8 cellular contexts compared by ENCODE assay signal in the genomic region with DNA sequence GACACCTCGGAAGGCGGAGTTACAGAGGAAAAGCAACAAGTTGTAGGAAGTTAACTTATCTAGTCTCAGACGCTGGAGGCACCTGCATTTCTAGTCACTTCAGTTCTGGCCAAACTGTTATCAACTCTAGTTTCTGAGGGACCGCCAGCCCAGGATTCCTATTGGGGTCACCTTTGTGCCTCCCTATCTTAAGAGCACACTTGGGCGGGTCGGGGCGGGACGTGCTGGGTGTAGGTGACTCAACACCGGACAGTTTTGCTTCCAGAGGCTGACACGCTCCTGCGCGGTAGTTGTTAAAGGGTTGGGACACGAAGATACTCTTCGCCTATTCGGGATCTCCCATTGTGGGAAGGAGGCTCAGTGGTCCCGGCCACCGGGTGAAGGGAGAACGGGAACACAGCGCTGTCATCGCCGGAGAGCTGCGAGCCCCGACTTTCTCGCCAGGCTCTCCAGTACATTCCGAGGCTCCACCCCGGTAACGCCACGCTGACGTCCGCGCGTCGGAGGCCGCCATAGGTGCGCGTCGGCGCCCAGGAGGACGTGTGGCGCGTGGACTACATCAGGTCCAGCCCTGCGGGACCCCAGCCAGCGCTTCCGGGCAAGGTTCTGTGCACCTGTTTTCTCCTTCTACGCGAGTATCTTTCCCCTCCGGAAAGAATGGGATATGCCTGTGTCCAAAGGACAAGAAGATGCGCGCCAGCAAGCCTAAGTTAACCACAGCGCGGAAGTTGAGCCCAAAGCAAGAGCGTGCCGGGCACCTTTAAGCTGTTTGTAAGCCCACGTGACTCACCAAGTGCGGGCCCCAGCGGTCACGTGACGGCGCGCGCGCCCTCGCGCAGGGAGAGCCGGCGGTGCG. TPM values are rescaled to one million over a fixed set of nuclear protein-coding genes. Genes with fewer than 3 reads are reported as not detected.
DNase-seq lines count a peak whose midpoint lies in the region; ATAC-seq and TF ChIP-seq lines count a peak whose summit lies in the region.

Gene KDM4C, plus strand, starts transcription at position 842 of the 856 bp plus-strand sequence. CDS start 35,016 bp downstream, outside the sequence.

- H3K36me3 Mint-ChIP-seq in HFFc6 (ENCODE audit: low read depth): no peaks in the 10 kb centered on the region
- H3K36me3 Mint-ChIP-seq in activated naive CD8-positive, alpha-beta T cell: no peaks in the 10 kb centered on the region

- H3K27me3 Mint-ChIP-seq in HFFc6 (ENCODE audit: insufficient read depth): peaks cover 2% of the 10 kb centered on the region; the same call in 1 of the 2 replicates
- H3K27me3 Mint-ChIP-seq in activated naive CD8-positive, alpha-beta T cell: no peaks in the 10 kb centered on the region

- no peaks in the 10 kb centered on the region for H3K9me3 ChIP-seq in SK-N-MC (ENCODE audit: low read depth, low read length)

- no peak for TF ChIP-seq CTCF in GM06990 (IDR thresholded peaks at IDR 0.05; ENCODE audit: insufficient read depth, low read length, poor library complexity, severe bottlenecking)
- TF ChIP-seq CTCF in HFFc6 (IDR thresholded peaks at IDR 0.05): no peak
- no peak for TF ChIP-seq CTCF in omental fat pad (IDR thresholded peaks at IDR 0.05)

- H3K27ac Mint-ChIP-seq in HFFc6: peak within 1 kb of the TSS; percentile 99
- H3K27ac Mint-ChIP-seq in activated naive CD8-positive, alpha-beta T cell: peak within 1 kb of the TSS; percentile 99

- H3K4me3 Mint-ChIP-seq in HFFc6: peak within 1 kb of the TSS; percentile 96
- H3K4me3 Mint-ChIP-seq in activated naive CD8-positive, alpha-beta T cell: peak within 1 kb of the TSS; percentile 98

- H3K27ac ChIP-seq in SK-N-MC (peak within 1 kb of the TSS; percentile 88), temporal lobe (ENCODE audit: low read depth, low read length) (peak within 1 kb of the TSS; percentile 93)

- peaks cover 12% of the 10 kb centered on the region for H3K4me1 Mint-ChIP-seq in HFFc6 (ENCODE audit: low read depth)
- H3K4me1 Mint-ChIP-seq in activated naive CD8-positive, alpha-beta T cell (ENCODE audit: low read depth): peaks cover 23% of the 10 kb centered on the region

- H3K9me3 Mint-ChIP-seq in HFFc6: no peaks in the 10 kb centered on the region
- H3K9me3 Mint-ChIP-seq in activated naive CD8-positive, alpha-beta T cell (ENCODE audit: low read depth): no peaks in the 10 kb centered on the region

- DNase-seq in GM06990 (ENCODE audit: extremely low read depth, insufficient read length) (peak; percentile 99), HFFc6 (peak; percentile 85), NAMALWA (ENCODE audit: low spot score) (peak; percentile 98), SK-N-MC (ENCODE audit: low read depth, low spot score) (peak; percentile 72), glomerular endothelial cell (ENCODE audit: extremely low read depth, low read depth, low spot score) (peak; percentile 61), omental fat pad (ENCODE audit: low spot score) (peak; percentile 47)

- H3K4me3 ChIP-seq in GM06990 (replicated peaks; ENCODE audit: low read depth, low read length) (peak within 1 kb of the TSS; percentile 98), SK-N-MC (peak within 1 kb of the TSS; percentile 97)

- peak; percentile 97 for ATAC-seq in omental fat pad (ENCODE audit: low FRiP score)

- no peaks in the 10 kb centered on the region for H3K36me3 ChIP-seq in GM06990 (ENCODE audit: control insufficient read depth, insufficient read depth, low read length)
- no peaks in the 10 kb centered on the region for H3K36me3 ChIP-seq in SK-N-MC (ENCODE audit: insufficient read depth, low read length)

- peak within 1 kb of the TSS; percentile 81 for H3K9ac ChIP-seq in SK-N-MC (ENCODE audit: insufficient read length)

- no peaks in the 10 kb centered on the region for H3K27me3 ChIP-seq in GM06990 (replicated peaks; ENCODE audit: control insufficient read depth, insufficient read depth, low read length)

RNA-seq across cellular contexts. Expression of gene KDM4C, which starts in this region (rescaled TPM):
- total RNA-seq in HFFc6 (2021; fragmentation: NEBNext Ultra II Directional; extraction: Animal tissue kit (Norgen Biotek cat#: 25700)): 10 to 100 TPM in 5 of 6 experiments, 1 to 10 TPM in 1; 9.1 to 12.0 (median 11.1) TPM
- total RNA-seq in glomerular endothelial cell (13.9 and 14.6 TPM in 2 replicates), omental fat pad (10 to 100 TPM; 24.9 to 37.0 (median 32.0) TPM), temporal lobe (33.9 TPM)

Comparison
In these comparisons a context has a peak if more than half of its experiments do, and no peak if none do; other contexts are left out.
1. Peak in every context shown above with its lines: DNase-seq, ATAC-seq, H3K4me3 ChIP-seq and H3K27ac ChIP-seq.
2. DNase-seq: peak in every context shown above with its lines; median percentile 99 in GM06990; 98 in NAMALWA; 85 in HFFc6; 72 in SK-N-MC; 61 in glomerular endothelial cell; 47 in omental fat pad.